Comparison of ENCODE assay signal across 28 cellular contexts in the genomic region with DNA sequence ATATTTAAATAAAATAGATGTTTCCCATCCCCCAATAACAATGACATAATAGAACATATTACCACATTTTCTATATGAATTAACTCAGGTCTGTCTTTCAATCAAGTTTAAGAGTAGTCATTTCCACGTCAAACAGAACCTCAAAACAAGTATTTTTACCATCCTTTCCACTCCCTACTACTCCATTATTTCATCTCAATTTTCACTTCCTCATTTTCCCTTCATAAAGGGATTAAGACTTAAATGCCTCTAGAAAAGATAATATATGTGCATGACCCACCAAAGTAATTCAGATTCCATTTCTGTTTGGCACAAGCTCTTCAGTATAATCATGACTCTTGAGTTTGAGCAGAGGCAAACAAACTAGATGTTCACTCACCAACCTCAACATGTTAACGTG.
"Had no signal": no experiment of that assay in that cellular context is flagged by ENCODE, and none has a peak within 500 bp of the region (broad histone marks: within the 10 kb centered on the region; RNA-seq: fewer than 3 reads in every experiment).

No MANE protein-coding gene starts in this region.

- H3K27ac Mint-ChIP-seq: activated CD8-positive, alpha-beta T cell treated with anti-CD3 and anti-CD28 coated beads for 36 hours; activated naive CD4-positive, alpha-beta T cell treated with anti-CD3 and anti-CD28 coated beads, Interleukin-2, amount 10 ng/mL, durations not matched to agents 7 days and 5 days; activated naive CD8-positive, alpha-beta T cell treated with anti-CD3 and anti-CD28 coated beads for 36 hours; activated T-cell treated with anti-CD3 and anti-CD28 coated beads, Interleukin-2, amount 50 U/mL, for 72 hours; activated T-helper 2 cell treated with anti-CD3 and anti-CD28 coated beads, Interferon-gamma antibody, Interleukin-2, Interleukin-4, amounts not matched to agents 10 μg/mL and 5 μg/mL and 100 μg/mL, durations not matched to agents 14 hours and 24 hours and 36 hours; T-helper 17 cell had no signal

- H3K4me3 Mint-ChIP-seq: activated CD8-positive, alpha-beta T cell treated with anti-CD3 and anti-CD28 coated beads for 36 hours; activated naive CD4-positive, alpha-beta T cell treated with anti-CD3 and anti-CD28 coated beads, Interleukin-2, amount 10 ng/mL, durations not matched to agents 7 days and 5 days; activated naive CD8-positive, alpha-beta T cell treated with anti-CD3 and anti-CD28 coated beads for 36 hours; activated T-cell treated with anti-CD3 and anti-CD28 coated beads, Interleukin-2, amount 50 U/mL, for 72 hours; T-helper 17 cell had no signal

- ATAC-seq: activated CD4-positive, CD25-positive, alpha-beta regulatory T cell treated with anti-CD3 and anti-CD28 coated beads, Interleukin-2, amount 50 U/mL, for 24 hours; activated CD8-positive, alpha-beta T cell treated with anti-CD3 and anti-CD28 coated beads for 36 hours; activated T-cell treated with anti-CD3 and anti-CD28 coated beads, Interleukin-2, amount 50 U/mL, for 72 hours; Panc1; T-helper 17 cell had no signal

- H3K9me3 Mint-ChIP-seq: activated CD8-positive, alpha-beta T cell treated with anti-CD3 and anti-CD28 coated beads for 36 hours; activated naive CD4-positive, alpha-beta T cell treated with anti-CD3 and anti-CD28 coated beads, Interleukin-2, amount 10 ng/mL, durations not matched to agents 7 days and 5 days; activated naive CD8-positive, alpha-beta T cell treated with anti-CD3 and anti-CD28 coated beads for 36 hours; activated T-cell treated with anti-CD3 and anti-CD28 coated beads, Interleukin-2, amount 50 U/mL, for 72 hours; activated T-helper 2 cell treated with anti-CD3 and anti-CD28 coated beads, Interferon-gamma antibody, Interleukin-2, Interleukin-4, amounts not matched to agents 10 μg/mL and 5 μg/mL and 100 μg/mL, durations not matched to agents 14 hours and 24 hours and 36 hours had no signal

- DNase-seq: activated CD4-positive, alpha-beta T cell treated with anti-CD3 and anti-CD28 coated beads for 4 hours; activated CD8-positive, alpha-beta memory T cell treated with anti-CD3 and anti-CD28 coated beads, Interleukin-2, amount 50 U/mL, for 4 hours; activated CD8-positive, alpha-beta T cell treated with anti-CD3 and anti-CD28 coated beads for 36 hours; activated gamma-delta T cell treated with Interleukin-2 at 50 U/mL for 16 hours; activated naive CD4-positive, alpha-beta T cell treated with anti-CD3 and anti-CD28 coated beads, Interleukin-2, amount 10 ng/mL, durations not matched to agents 7 days and 5 days; activated naive CD8-positive, alpha-beta T cell treated with anti-CD3 and anti-CD28 coated beads for 36 hours; activated T-cell treated with anti-CD3 and anti-CD28 coated beads, Interleukin-2, amount 50 U/mL, for 72 hours; cerebellar nuclear complex; MG63; NCI-H1092 treated with DMSO at 0.1 percent for 48 hours; NCI-H1417 treated with DMSO at 0.1 percent for 48 hours; NCI-H1694; NCI-H2029; NCI-H2107; NCI-H2171 treated with DMSO at 0.1 percent for 48 hours; NCI-H345; NCI-H510A; NCI-H69; NK-92 treated with Interleukin-12 subunit alpha and Interleukin-12 subunit beta, amount 100 ng/mL, for 24 hours; Right ventricle myocardium superior; T-helper 17 cell; T-helper 9 cell had no signal

- FAIRE-seq: colon, TTC549 had no signal

- H3K36me3 ChIP-seq: MG63 had no signal

- H3K27me3 Mint-ChIP-seq: T-helper 17 cell had no signal

- H3K4me1 Mint-ChIP-seq: activated naive CD4-positive, alpha-beta T cell treated with anti-CD3 and anti-CD28 coated beads, Interleukin-2, amount 10 ng/mL, durations not matched to agents 7 days and 5 days; activated naive CD8-positive, alpha-beta T cell treated with anti-CD3 and anti-CD28 coated beads for 36 hours; T-helper 17 cell had no signal

- H3K27ac ChIP-seq: RWPE1 had no signal

- H3K36me3 Mint-ChIP-seq: activated naive CD4-positive, alpha-beta T cell treated with anti-CD3 and anti-CD28 coated beads, Interleukin-2, amount 10 ng/mL, durations not matched to agents 7 days and 5 days; activated naive CD8-positive, alpha-beta T cell treated with anti-CD3 and anti-CD28 coated beads for 36 hours had no signal

- H3K4me3 ChIP-seq: MG63 had no signal

- H3K27me3 ChIP-seq: MG63 had no signal

- H3K9me3 ChIP-seq: MG63 had no signal
